8 cellular contexts compared by ENCODE assay signal in the genomic region with DNA sequence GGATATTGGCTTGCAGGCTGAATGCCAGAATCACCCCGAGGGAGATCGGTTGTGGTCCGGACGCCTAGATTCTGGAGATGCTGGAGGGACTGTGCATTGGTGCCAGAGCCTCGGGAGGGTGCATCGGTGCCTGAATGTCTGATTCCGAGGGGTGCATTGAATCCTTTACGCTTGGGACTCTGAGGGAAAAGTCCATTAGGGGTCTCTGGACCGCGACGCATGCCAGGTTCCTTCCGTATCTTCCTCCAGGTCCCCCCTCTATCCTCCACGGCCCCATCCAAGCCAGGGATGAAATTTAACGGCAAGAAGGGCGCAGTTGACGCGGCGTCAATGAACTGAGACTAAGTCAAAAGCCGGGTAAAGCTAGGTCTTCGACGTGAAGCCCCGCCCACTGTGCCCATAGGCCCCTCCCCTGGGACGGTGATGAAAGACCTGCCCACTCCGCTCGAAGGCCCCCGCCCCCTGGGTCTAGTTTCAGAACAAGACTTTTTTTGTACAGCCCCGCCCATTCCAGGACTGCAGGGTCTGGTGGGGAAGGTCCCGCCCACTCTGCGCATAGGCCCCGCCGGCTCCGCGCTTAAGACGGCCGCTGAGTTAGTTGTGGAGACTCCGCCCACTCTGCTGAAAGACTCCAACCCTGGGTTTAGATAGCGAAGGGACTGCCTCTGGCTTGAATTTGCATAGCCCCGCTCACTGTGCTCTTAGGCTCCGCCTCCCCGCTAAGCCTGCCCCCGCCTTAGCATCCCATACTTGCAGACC. TPM values are rescaled to one million over a fixed set of nuclear protein-coding genes. Genes with fewer than 3 reads are reported as not detected.
DNase-seq lines count a peak whose midpoint lies in the region; ATAC-seq, FAIRE-seq and TF ChIP-seq lines count a peak whose summit lies in the region.

No MANE protein-coding gene starts in this region.

- H3K36me3 ChIP-seq in adipocyte (ENCODE audit: control insufficient read depth, insufficient read depth, low read length, severe bottlenecking) (peaks cover 9% of the 10 kb centered on the region), cardiac muscle cell (peaks cover 7% of the 10 kb centered on the region), pancreas (no peaks in the 10 kb centered on the region), thyroid gland (no peaks in the 10 kb centered on the region)

- TF ChIP-seq CTCF in cardiac muscle cell (IDR thresholded peaks at IDR 0.05; ENCODE audit: low read depth, low read length) (no peak), pancreas (IDR thresholded peaks at IDR 0.05) (no peak), thyroid gland (IDR thresholded peaks at IDR 0.05) (no peak)

- intact Hi-C loops in pancreas (cut with DNase I) = no loop called here
- intact Hi-C loops in thyroid gland (cut with DNase I) = loop anchor here (10.0 kb wide), 1 partner anchor 61 kb away; a partner anchor contains a TSS

- H3K27me3 ChIP-seq in adipocyte (replicated peaks; ENCODE audit: control insufficient read depth, insufficient read depth, low read length) (no peaks in the 10 kb centered on the region), cardiac muscle cell (no peaks in the 10 kb centered on the region), pancreas (no peaks in the 10 kb centered on the region), thyroid gland (no peaks in the 10 kb centered on the region)

- H3K9me3 ChIP-seq in adipocyte (ENCODE audit: control insufficient read depth, low read length) (no peaks in the 10 kb centered on the region), cardiac muscle cell (ENCODE audit: low read depth) (no peaks in the 10 kb centered on the region), pancreas (no peaks in the 10 kb centered on the region), thyroid gland (no peaks in the 10 kb centered on the region)

- H3K4me1 ChIP-seq in adipocyte (ENCODE audit: control insufficient read depth, insufficient read depth, low read length) (peaks cover 10% of the 10 kb centered on the region), cardiac muscle cell (ENCODE audit: low read depth) (peaks cover 4% of the 10 kb centered on the region), pancreas (peaks cover 0 to 7% (median 0%) of the 10 kb centered on the region in 3 donors), thyroid gland (peaks cover 7 to 32% of the 10 kb centered on the region in 2 donors)

- WGBS in pancreas, 2 donors = 0 to 1% methylated on average over 41 of the region's 41 CpGs
- 1 to 2% methylated on average over 22 to 32 of the region's 41 CpGs for WGBS in thyroid gland, 2 donors

- H3K27ac ChIP-seq in cardiac muscle cell (peak overlapping the region; percentile 76), pancreas (peak overlapping the region; percentile 51 to 86 (median 72)), thyroid gland (peak overlapping the region; percentile 87 to 92 (median 90))

- DNase-seq in GM04503 (ENCODE audit: low read depth) (peak; percentile 90), NCI-H1105 treated with DMSO at 0.1 percent for 48 hours (lab: John Stamatoyannopoulos, UW) (peak; percentile 99), SW480 (ENCODE audit: low spot score) (peak; percentile 98), adipocyte (ENCODE audit: low read depth) (peak; percentile 100), cardiac muscle cell (ENCODE audit: low read depth in 1 of 2, low spot score in 1 of 2) (peak; percentile 100), pancreas (peak; percentile 95 to 100 (median 97)), thyroid gland (peak; percentile 99)

- peak overlapping the region; percentile 89 for H3K4me3 ChIP-seq in adipocyte (ENCODE audit: low read length)
- peak overlapping the region; percentile 34 for H3K4me3 ChIP-seq in cardiac muscle cell
- peak overlapping the region; percentile 16 to 56 (median 46) for H3K4me3 ChIP-seq in pancreas
- H3K4me3 ChIP-seq in thyroid gland (replicated peaks in 1 of 3) = peak overlapping the region; percentile 53 to 61 (median 56)

- peak; percentile 58 for ATAC-seq in HG02610 (IDR thresholded peaks at IDR 0.05; ENCODE audit: unreplicated experiment)
- ATAC-seq in pancreas = peak; percentile 71 to 90 (median 80)

- TF ChIP-seq POLR2A in thyroid gland (IDR thresholded peaks at IDR 0.05) = no peak

- FAIRE-seq in pancreas (lab: Jason Lieb, UNC) = peak; percentile 98

- peak overlapping the region; percentile 83 for H3K9ac ChIP-seq in adipocyte (ENCODE audit: low read length)

RNA-seq across cellular contexts. Expression of a gene that starts 0.7 kb away (rescaled TPM):
- total RNA-seq in cardiac muscle cell = 1.8 TPM in 1 of 2 replicates, not detected in the other
- 0.72 and 3.3 TPM in 2 replicates for polyA plus RNA-seq in cardiac muscle cell
- total RNA-seq in pancreas = 1 to 10 TPM in 5 of 6 donors, under 1 TPM in 1; 0.79 to 1.3 (median 1.2) TPM
- 1 to 10 TPM; 1.1 to 1.2 TPM for polyA plus RNA-seq in pancreas
- total RNA-seq in thyroid gland = 1 to 10 TPM in 1 of 4 donors, not detected in 3; 1.4 TPM

RNA-seq across cellular contexts. Expression of a gene that starts 6.7 kb away (rescaled TPM):
- total RNA-seq in cardiac muscle cell (35.0 and 46.5 TPM in 2 replicates), pancreas (10 to 100 TPM in 5 of 6 donors, 1 to 10 TPM in 1; 8.7 to 21.3 (median 15.9) TPM), thyroid gland (10 to 100 TPM; 22.4 to 61.9 (median 32.5) TPM)
- polyA plus RNA-seq in cardiac muscle cell (31.6 and 41.7 TPM in 2 replicates), pancreas (10 to 100 TPM; 13.6 to 17.3 TPM)

RNA-seq across cellular contexts. Expression of a gene that starts 29.2 kb away (rescaled TPM):
- total RNA-seq in cardiac muscle cell (19.0 and 45.9 TPM in 2 replicates), pancreas (10 to 100 TPM in 2 of 6 donors, 1 to 10 TPM in 4; 7.2 to 12.8 (median 9.5) TPM), thyroid gland (10 to 100 TPM in 1 of 4 donors, 1 to 10 TPM in 3; 4.4 to 19.6 (median 7.4) TPM)
- polyA plus RNA-seq in cardiac muscle cell (11.2 and 20.0 TPM in 2 replicates), pancreas (10 to 100 TPM; 22.3 to 33.7 TPM)

RNA-seq across cellular contexts. Expression of a gene that starts 41.6 kb away (rescaled TPM):
- 82.5 and 85.3 TPM in 2 replicates for total RNA-seq in cardiac muscle cell
- 52.0 and 52.7 TPM in 2 replicates for polyA plus RNA-seq in cardiac muscle cell
- total RNA-seq in pancreas = 10 to 100 TPM in 5 of 6 donors, 1 to 10 TPM in 1; 9.3 to 13.5 (median 12.0) TPM
- 10 to 100 TPM; 15.0 to 19.3 TPM for polyA plus RNA-seq in pancreas
- total RNA-seq in thyroid gland = 10 to 100 TPM; 29.6 to 38.8 (median 31.3) TPM

RNA-seq across cellular contexts. Expression of a gene that starts 41.9 kb away (rescaled TPM):
- 9.2 and 12.1 TPM in 2 replicates for total RNA-seq in cardiac muscle cell
- polyA plus RNA-seq in cardiac muscle cell = 8.7 and 12.8 TPM in 2 replicates
- 1 to 10 TPM in 2 of 6 donors, under 1 TPM in 4; 0.51 to 1.5 (median 0.60) TPM for total RNA-seq in pancreas
- 1 to 10 TPM; 5.2 to 7.2 TPM for polyA plus RNA-seq in pancreas
- total RNA-seq in thyroid gland = 10 to 100 TPM; 11.8 to 19.3 (median 13.2) TPM

Comparison
In these comparisons a context has a peak if more than half of its experiments do, and no peak if none do; other contexts are left out.
1. Peak in every context shown above with its lines: DNase-seq, ATAC-seq, H3K4me3 ChIP-seq and H3K27ac ChIP-seq.
2. H3K4me3 ChIP-seq: peak in every context shown above with its lines; median percentile 89 in adipocyte; 56 in thyroid gland; 46 in pancreas; 34 in cardiac muscle cell.